Comparison of ENCODE assay signal across 14 cellular contexts in genomic region chr6:115643762-115644161, GRCh38.
A peak's percentile ranks its signal among the peaks of the same experiment; 100 is the strongest.
DNase-seq lines count a peak whose midpoint lies in the region; ATAC-seq and TF ChIP-seq lines count a peak whose summit lies in the region.
"Had no signal": no experiment of that assay in that cellular context is flagged by ENCODE, and none has a peak within 500 bp of the region (broad histone marks: within the 10 kb centered on the region; RNA-seq: fewer than 3 reads in every experiment).

No MANE protein-coding gene starts in this region.

- no peak for TF ChIP-seq EP300 in gastroesophageal sphincter (IDR thresholded peaks at IDR 0.05)

- no peak for TF ChIP-seq POLR2A in gastroesophageal sphincter (IDR thresholded peaks at IDR 0.05)

- no peaks in the 10 kb centered on the region for H3K27me3 ChIP-seq in gastroesophageal sphincter
- H3K27me3 ChIP-seq: esophagus muscularis mucosa, upper lobe of right lung had no signal

- no peaks in the 10 kb centered on the region for H3K4me1 ChIP-seq in gastroesophageal sphincter
- H3K4me1 ChIP-seq: esophagus muscularis mucosa, upper lobe of right lung had no signal

- no peak overlapping the region for H3K27ac ChIP-seq in gastroesophageal sphincter
- H3K27ac ChIP-seq: esophagus muscularis mucosa, upper lobe of right lung had no signal

- no peaks in the 10 kb centered on the region for H3K36me3 Mint-ChIP-seq in progenitor cell of endocrine pancreas (ENCODE audit: insufficient read depth)
- H3K36me3 Mint-ChIP-seq: naive B cell had no signal

- H3K27ac Mint-ChIP-seq in progenitor cell of endocrine pancreas, result no peak overlapping the region
- H3K27ac Mint-ChIP-seq: activated B cell treated with CpG ODN at 0.5 μM for 24 hours; activated T-cell treated with anti-CD3 and anti-CD28 coated beads, Interleukin-2, amount 50 U/mL, for 24 hours; naive B cell had no signal

- DNase-seq in NCI-H146 (lab: John Stamatoyannopoulos, UW), result peak; percentile 3
- no peak for DNase-seq in NCI-H146 treated with DMSO at 0.1 percent for 48 hours (lab: John Stamatoyannopoulos, UW; ENCODE audit: unreplicated experiment)
- peak; percentile 80 for DNase-seq in OCI-M1 (lab: John Stamatoyannopoulos, UW)
- peak; percentile 11 for DNase-seq in epithelial cell of esophagus (ENCODE audit: low read depth)
- no peak for DNase-seq in progenitor cell of endocrine pancreas (ENCODE audit: low spot score, unreplicated experiment)
- DNase-seq in COR-L47 (lab: John Stamatoyannopoulos, UW), result no peak
- DNase-seq: activated B cell treated with CpG ODN at 0.5 μM for 24 hours; activated T-cell treated with anti-CD3 and anti-CD28 coated beads, Interleukin-2, amount 50 U/mL, for 24 hours; naive B cell; NCI-H2227 treated with DMSO at 0.1 percent for 48 hours; upper lobe of right lung had no signal

- peaks cover 19% of the 10 kb centered on the region for H3K9me3 Mint-ChIP-seq in progenitor cell of endocrine pancreas (ENCODE audit: low read depth)

- no peak for TF ChIP-seq CTCF in epithelial cell of esophagus (IDR thresholded peaks at IDR 0.05; ENCODE audit: insufficient read depth, low read depth, low read length, missing control alignments)
- peak; percentile 35 for TF ChIP-seq CTCF in progenitor cell of endocrine pancreas (IDR thresholded peaks at IDR 0.05; ENCODE audit: unreplicated experiment)
- TF ChIP-seq CTCF in gastroesophageal sphincter (IDR thresholded peaks at IDR 0.05), result no peak

- peaks cover 6% of the 10 kb centered on the region for H3K4me1 Mint-ChIP-seq in progenitor cell of endocrine pancreas (ENCODE audit: low read depth)
- H3K4me1 Mint-ChIP-seq: activated B cell treated with CpG ODN at 0.5 μM for 24 hours, naive B cell had no signal

- H3K4me3 ChIP-seq in epithelial cell of esophagus (ENCODE audit: low read length) (no peak overlapping the region), gastroesophageal sphincter (no peak overlapping the region)
- H3K4me3 ChIP-seq: esophagus muscularis mucosa, upper lobe of right lung had no signal

- no peaks in the 10 kb centered on the region for H3K9me3 ChIP-seq in gastroesophageal sphincter
- H3K9me3 ChIP-seq: esophagus muscularis mucosa, upper lobe of right lung had no signal

- H3K27me3 Mint-ChIP-seq in progenitor cell of endocrine pancreas, result no peaks in the 10 kb centered on the region
- H3K27me3 Mint-ChIP-seq: activated B cell treated with CpG ODN at 0.5 μM for 24 hours; activated T-cell treated with anti-CD3 and anti-CD28 coated beads, Interleukin-2, amount 50 U/mL, for 24 hours; naive B cell had no signal

- ATAC-seq in HG03097 (IDR thresholded peaks at IDR 0.05; ENCODE audit: low FRiP score, unreplicated experiment) (no peak), gastroesophageal sphincter (no peak)
- ATAC-seq: upper lobe of right lung had no signal

- H3K36me3 ChIP-seq in gastroesophageal sphincter, result no peaks in the 10 kb centered on the region
- H3K36me3 ChIP-seq: esophagus muscularis mucosa, upper lobe of right lung had no signal

- H3K4me3 Mint-ChIP-seq in progenitor cell of endocrine pancreas (ENCODE audit: low read depth), result no peak overlapping the region
- H3K4me3 Mint-ChIP-seq: activated B cell treated with CpG ODN at 0.5 μM for 24 hours; activated T-cell treated with anti-CD3 and anti-CD28 coated beads, Interleukin-2, amount 50 U/mL, for 24 hours; naive B cell had no signal

- no CpG with 5 or more reads among the region's 2 CpGs for WGBS in gastroesophageal sphincter (ENCODE audit: low coverage in 1 of 2), 2 donors

Comparison
In these comparisons a context has a peak if more than half of its experiments do, and no peak if none do; other contexts are left out.
1. DNase-seq: peak in NCI-H146 (single experiment), OCI-M1 (single experiment) and epithelial cell of esophagus (single experiment); none in NCI-H146 treated with DMSO at 0.1 percent for 48 hours (single experiment), progenitor cell of endocrine pancreas (single experiment) and COR-L47 (single experiment).